8 cellular contexts compared by ENCODE assay signal in the genomic region with DNA sequence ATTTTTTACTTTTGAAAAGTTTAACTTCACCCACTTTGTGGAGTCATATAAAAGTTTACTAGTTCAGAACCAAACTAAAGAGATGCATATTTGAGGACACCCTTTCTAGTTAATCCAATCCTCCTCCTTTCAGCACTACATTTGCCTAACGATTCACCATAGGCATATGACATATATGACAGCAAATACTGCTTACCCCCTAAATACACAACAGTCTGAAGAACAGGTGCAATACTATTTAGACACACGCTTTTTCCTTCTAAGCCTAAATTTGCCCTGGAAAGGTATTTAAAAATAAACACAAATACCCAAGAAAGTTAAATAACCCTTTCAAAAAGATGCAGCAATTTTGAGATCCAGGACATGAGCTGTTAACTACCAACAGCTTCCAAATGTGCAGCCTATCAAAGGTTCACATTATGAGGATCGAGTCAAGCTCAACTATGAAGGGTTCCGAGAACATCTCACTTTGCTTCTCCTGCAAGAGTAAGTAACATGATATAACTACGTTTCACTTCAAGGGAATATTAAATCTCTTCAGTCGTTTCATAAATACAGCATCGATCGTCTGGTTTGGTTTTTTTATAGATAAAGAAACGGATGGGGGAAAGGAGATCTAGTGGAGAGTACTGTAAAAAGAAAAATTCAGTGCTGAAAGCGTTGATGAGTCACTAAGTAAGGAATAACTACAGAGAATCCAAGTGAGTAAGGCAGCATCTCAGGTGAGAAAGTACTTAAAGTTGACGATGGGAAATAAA. TPM values are rescaled to one million over a fixed set of nuclear protein-coding genes. Genes with fewer than 3 reads are reported as not detected.
A peak's percentile ranks its signal among the peaks of the same experiment; 100 is the strongest.
DNase-seq lines count a peak whose midpoint lies in the region; ATAC-seq, FAIRE-seq and TF ChIP-seq lines count a peak whose summit lies in the region.

No MANE protein-coding gene starts in this region.

- H3K4me2 ChIP-seq in PC-3 (ENCODE audit: low read length): peak overlapping the region; percentile 88
- peak overlapping the region; percentile 63 for H3K4me2 ChIP-seq in neuronal stem cell (ENCODE audit: insufficient read depth, low read length, poor library complexity, severe bottlenecking)

- H3K79me1 ChIP-seq in neuronal stem cell (ENCODE audit: low read depth, low read length): peaks cover 5% of the 10 kb centered on the region

- H3K27me3 ChIP-seq in PC-3 (ENCODE audit: low read length) (no peaks in the 10 kb centered on the region), neuronal stem cell (ENCODE audit: control insufficient read depth in 3 of 3, insufficient read depth in 3 of 3, low read depth in 1 of 3, low read length in 3 of 3) (no peaks in the 10 kb centered on the region)

- ATAC-seq in PC-3 (0 out of 2 replicates have a peak, but pooled peaks have one; percentile 1), GM19455 (IDR thresholded peaks at IDR 0.05; ENCODE audit: unreplicated experiment) (no peak), GM19395 (IDR thresholded peaks at IDR 0.05; ENCODE audit: unreplicated experiment) (no peak), HG03432 (IDR thresholded peaks at IDR 0.05; ENCODE audit: unreplicated experiment) (no peak)

- H3K23ac ChIP-seq in neuronal stem cell (ENCODE audit: low read depth, low read length, poor library complexity): no peak overlapping the region

- POLR2A ChIA-PET in PC-3 (lab: Charles Lee; ENCODE audit: unreplicated experiment): no interaction called here

- no peak overlapping the region for H4K8ac ChIP-seq in neuronal stem cell (ENCODE audit: low read depth, low read length)

- no peak for TF ChIP-seq CTCF in GM12864 (IDR thresholded peaks at IDR 0.05; ENCODE audit: low read depth, low read length, missing control alignments)
- TF ChIP-seq CTCF in PC-3 (conservative IDR thresholded peaks at IDR 0.05; ENCODE audit: low read depth, low read length): no peak

- no peaks in the 10 kb centered on the region for H3K9me2 ChIP-seq in PC-3 (replicated peaks; ENCODE audit: low read length)

- no peak overlapping the region for H3K18ac ChIP-seq in neuronal stem cell (ENCODE audit: low read length)

- H2BK120ac ChIP-seq in neuronal stem cell (ENCODE audit: low read depth, low read length): no peak overlapping the region

- no peak overlapping the region for H3K4ac ChIP-seq in neuronal stem cell (ENCODE audit: low read length)

- H2BK12ac ChIP-seq in neuronal stem cell (ENCODE audit: low read length): no peak overlapping the region

- H3K4me3 ChIP-seq in GM12864 (ENCODE audit: low read depth, low read length) (peak overlapping the region; percentile 97), PC-3 (ENCODE audit: low read length) (peak overlapping the region; percentile 72), neuronal stem cell (ENCODE audit: low read length in 2 of 2) (peak overlapping the region; percentile 99)

- H3K14ac ChIP-seq in neuronal stem cell (ENCODE audit: low read length): no peak overlapping the region

- CTCF ChIA-PET in PC-3 (lab: Charles Lee): interaction anchor here (0.9 kb wide), 1 partner anchor 9 kb away, joined by 3 read pairs; no protein-coding TSS in a partner anchor

- no peak overlapping the region for H4K91ac ChIP-seq in neuronal stem cell (ENCODE audit: low read depth, low read length, poor library complexity)

- H3K9me3 ChIP-seq in PC-3 (ENCODE audit: low read length): no peaks in the 10 kb centered on the region
- H3K9me3 ChIP-seq in neuronal stem cell (replicated peaks in 1 of 2; ENCODE audit: control insufficient read depth in 2 of 2, insufficient read depth in 1 of 2, low read depth in 1 of 2, low read length in 2 of 2): peaks cover 2 to 19% of the 10 kb centered on the region in 2 donors

- no peak overlapping the region for H2BK5ac ChIP-seq in neuronal stem cell (ENCODE audit: low read length)

- H3K9ac ChIP-seq in PC-3 (ENCODE audit: low read length): peak overlapping the region; percentile 99
- H3K9ac ChIP-seq in neuronal stem cell (ENCODE audit: low read depth, low read length, poor library complexity): no peak overlapping the region

- H3K4me1 ChIP-seq in PC-3 (ENCODE audit: insufficient read depth, low read length): peaks cover 16% of the 10 kb centered on the region
- H3K4me1 ChIP-seq in neuronal stem cell (ENCODE audit: control insufficient read depth in 2 of 2, insufficient read depth in 1 of 2, low read depth in 1 of 2, low read length in 2 of 2): peaks cover 2 to 6% of the 10 kb centered on the region in 2 donors

- H3K27ac ChIP-seq in PC-3 (ENCODE audit: low read length) (peak overlapping the region; percentile 84), epithelial cell of prostate (peak overlapping the region; percentile 98), neuronal stem cell (replicated peaks; ENCODE audit: low read length) (no peak overlapping the region)

- TSS peak; percentile 40 for BruUV-seq in PC-3 (replicated peaks; lab: Mats Ljungman, UMichigan)

- no peak overlapping the region for H2BK15ac ChIP-seq in neuronal stem cell (ENCODE audit: low read length)

- no peak overlapping the region for H2AK5ac ChIP-seq in neuronal stem cell (ENCODE audit: low read depth, low read length)

- no peak for FAIRE-seq in HTR-8/SVneo (lab: Jason Lieb, UNC)

- peaks cover 19% of the 10 kb centered on the region for H3K36me3 ChIP-seq in PC-3 (ENCODE audit: low read depth, low read length)
- peaks cover 4 to 34% of the 10 kb centered on the region in 2 donors for H3K36me3 ChIP-seq in neuronal stem cell (replicated peaks in 1 of 2; ENCODE audit: control insufficient read depth in 2 of 2, insufficient read depth in 2 of 2, low read length in 2 of 2)

- H2AFZ ChIP-seq in PC-3 (ENCODE audit: low read length): peak overlapping the region; percentile 80
- peak overlapping the region; percentile 88 for H2AFZ ChIP-seq in neuronal stem cell (ENCODE audit: low read length)

- no peak for DNase-seq in GM12864 (ENCODE audit: low read depth)
- DNase-seq in PC-3: peak; percentile 51
- no peak for DNase-seq in epithelial cell of prostate (ENCODE audit: low read depth, low spot score)
- no peak for DNase-seq in neuronal stem cell (ENCODE audit: low spot score)
- DNase-seq in HTR-8/SVneo (ENCODE audit: insufficient read length, low spot score): no peak

- peaks cover 64% of the 10 kb centered on the region for H3K79me2 ChIP-seq in PC-3 (ENCODE audit: low read length)

- intact Hi-C loops in PC-3 (cut with micrococcal nuclease): loop anchor here (2.0 kb wide), 1 partner anchor 30 kb away; no protein-coding TSS in a partner anchor

- peaks cover 28% of the 10 kb centered on the region for H4K20me1 ChIP-seq in PC-3 (ENCODE audit: low read length)

- H3F3A ChIP-seq in PC-3 (ENCODE audit: low read length, unreplicated experiment): peaks cover 5% of the 10 kb centered on the region

- WGBS in neuronal stem cell (ENCODE audit: extremely low coverage in 2 of 2, insufficient read length in 2 of 2, insufficient replicate concordance in 1 of 2), 2 donors: no CpG with 5 or more reads among the region's 11 CpGs

RNA-seq across cellular contexts. Expression of gene AP4S1, which starts 0.7 kb away (rescaled TPM):
- 3.0 and 3.2 TPM in 2 replicates for total RNA-seq in PC-3 (2014; rRNA removed)
- 4.8 TPM for polyA plus RNA-seq in neuronal stem cell (2013, experiment 1 of 2)
- 5.4 TPM for polyA plus RNA-seq in neuronal stem cell (2013, experiment 2 of 2)

RNA-seq across cellular contexts. Expression of gene STRN3, which starts 1.4 kb away (rescaled TPM):
- total RNA-seq in PC-3 (2014; rRNA removed): 36.9 and 41.4 TPM in 2 replicates
- 25.3 TPM for polyA plus RNA-seq in neuronal stem cell (2013, experiment 1 of 2)
- polyA plus RNA-seq in neuronal stem cell (2013, experiment 2 of 2): 24.7 TPM
